In the genomic region with DNA sequence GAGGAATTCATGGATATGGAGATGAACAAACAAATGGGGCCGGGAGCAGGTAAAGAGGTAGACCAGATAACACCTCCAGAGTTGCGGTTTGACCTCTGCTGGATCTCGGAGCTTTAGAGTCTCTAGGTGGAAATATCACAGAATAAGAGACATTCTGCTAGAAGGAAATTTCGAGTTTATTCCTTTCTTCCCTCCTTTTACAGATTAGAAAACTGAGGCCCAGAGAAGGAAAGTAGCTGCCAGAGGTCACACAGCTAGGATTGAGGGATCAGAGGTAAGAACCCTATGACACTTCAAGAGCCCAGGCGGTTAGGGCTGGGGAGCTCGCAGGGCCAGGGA, we compare ENCODE assay signal across 11 cellular contexts. TPM values are rescaled to one million over a fixed set of nuclear protein-coding genes. Genes with fewer than 3 reads are reported as not detected.
A peak's percentile ranks its signal among the peaks of the same experiment; 100 is the strongest.
DNase-seq lines count a peak whose midpoint lies in the region; ATAC-seq, FAIRE-seq and TF ChIP-seq lines count a peak whose summit lies in the region.
"Had no signal": no experiment of that assay in that cellular context is flagged by ENCODE, and none has a peak within 500 bp of the region (broad histone marks: within the 10 kb centered on the region; RNA-seq: fewer than 3 reads in every experiment).

No MANE protein-coding gene starts in this region.

- no peak overlapping the region for H3K4me3 Mint-ChIP-seq in osteocyte (ENCODE audit: unreplicated experiment)

- H3K9me3 ChIP-seq in cardiac muscle cell (ENCODE audit: low read depth) = no peaks in the 10 kb centered on the region
- no peaks in the 10 kb centered on the region for H3K9me3 ChIP-seq in esophagus muscularis mucosa
- H3K9me3 ChIP-seq in upper lobe of left lung = no peaks in the 10 kb centered on the region
- H3K9me3 ChIP-seq in small intestine (ENCODE audit: control insufficient read depth, low read depth) = no peaks in the 10 kb centered on the region

- intact Hi-C loops in cardiac septum (cut with DNase I) (no loop called here), esophagus muscularis mucosa (cut with DNase I) (no loop called here)

- no peaks in the 10 kb centered on the region for H3K9me3 Mint-ChIP-seq in osteocyte (ENCODE audit: unreplicated experiment)

- H3K4me1 ChIP-seq in cardiac muscle cell (ENCODE audit: low read depth) = peaks cover 50% of the 10 kb centered on the region
- H3K4me1 ChIP-seq in esophagus muscularis mucosa = peaks cover 24 to 85% (median 65%) of the 10 kb centered on the region in 4 donors
- H3K4me1 ChIP-seq in upper lobe of left lung = peaks cover 20 to 36% (median 28%) of the 10 kb centered on the region in 4 donors
- peaks cover 0 to 6% of the 10 kb centered on the region in 2 donors for H3K4me1 ChIP-seq in small intestine (ENCODE audit: control insufficient read depth in 2 of 2, insufficient read depth in 1 of 2, low read depth in 1 of 2, low read length in 1 of 2)

- DNase-seq in cardiac muscle cell (ENCODE audit: low read depth in 1 of 2, low spot score in 1 of 2) (no peak), cardiac septum (ENCODE audit: low spot score) (no peak), esophagus muscularis mucosa (ENCODE audit: extremely low spot score) (no peak), osteocyte (ENCODE audit: extremely low spot score, unreplicated experiment) (no peak), upper lobe of left lung (no peak), SW480 (ENCODE audit: low spot score) (no peak), small intestine (no peak), NCI-H128 (lab: John Stamatoyannopoulos, UW; ENCODE audit: unreplicated experiment) (no peak)
- DNase-seq: effector memory CD4-positive, alpha-beta T cell; NCI-H2029 treated with DMSO at 0.1 percent for 48 hours had no signal

- TF ChIP-seq CTCF in cardiac muscle cell (IDR thresholded peaks at IDR 0.05; ENCODE audit: low read depth, low read length) = no peak
- TF ChIP-seq CTCF in esophagus muscularis mucosa (IDR thresholded peaks at IDR 0.05) = no peak
- no peak for TF ChIP-seq CTCF in osteocyte (IDR thresholded peaks at IDR 0.05)
- TF ChIP-seq CTCF in upper lobe of left lung (IDR thresholded peaks at IDR 0.05) = no peak

- peak overlapping the region; percentile 96 for H3K27ac ChIP-seq in cardiac muscle cell
- H3K27ac ChIP-seq in esophagus muscularis mucosa (replicated peaks in 1 of 4) = peak overlapping the region; percentile 81 to 89 (median 86)
- H3K27ac ChIP-seq in upper lobe of left lung = peak overlapping the region in 3 of 4 donors; percentile 4 to 77 (median 31)
- peak overlapping the region in 1 of 2 donors; percentile 57 for H3K27ac ChIP-seq in small intestine (ENCODE audit: low read depth in 1 of 2, low read length in 1 of 2)

- ATAC-seq in upper lobe of left lung (ENCODE audit: low FRiP score in 2 of 2) = no peak

- FAIRE-seq in small intestine (lab: Jason Lieb, UNC) = no peak
- FAIRE-seq: A204.1 had no signal

- no peaks in the 10 kb centered on the region for H3K27me3 ChIP-seq in cardiac muscle cell
- H3K27me3 ChIP-seq in esophagus muscularis mucosa = no peaks in the 10 kb centered on the region
- H3K27me3 ChIP-seq in upper lobe of left lung = peaks cover 0 to 2% (median 0%) of the 10 kb centered on the region in 4 donors
- peaks cover 0 to 4% of the 10 kb centered on the region in 2 donors for H3K27me3 ChIP-seq in small intestine (ENCODE audit: control insufficient read depth in 2 of 2, insufficient read depth in 2 of 2, low read length in 2 of 2)

- TF ChIP-seq EP300 in esophagus muscularis mucosa (IDR thresholded peaks at IDR 0.05) (no peak), upper lobe of left lung (IDR thresholded peaks at IDR 0.05) (no peak)

- H3K36me3 ChIP-seq in cardiac muscle cell = no peaks in the 10 kb centered on the region
- H3K36me3 ChIP-seq in esophagus muscularis mucosa = no peaks in the 10 kb centered on the region
- H3K36me3 ChIP-seq in upper lobe of left lung = no peaks in the 10 kb centered on the region
- no peaks in the 10 kb centered on the region for H3K36me3 ChIP-seq in small intestine (ENCODE audit: control insufficient read depth in 2 of 2, insufficient read depth in 2 of 2, low read length in 2 of 2)

- peaks cover 98% of the 10 kb centered on the region for H3K4me1 Mint-ChIP-seq in osteocyte (ENCODE audit: unreplicated experiment)

- TF ChIP-seq POLR2A in esophagus muscularis mucosa (IDR thresholded peaks at IDR 0.05; ENCODE audit: low read depth) (no peak), upper lobe of left lung (IDR thresholded peaks at IDR 0.05) (no peak)

- 74% methylated on average over 6 of the region's 6 CpGs for WGBS in esophagus muscularis mucosa
- WGBS in upper lobe of left lung, 2 donors = 89 to 90% methylated on average over 6 of the region's 6 CpGs
- WGBS in small intestine, 3 donors = 74 to 83% (median 78%) methylated on average over 6 of the region's 6 CpGs

- no peaks in the 10 kb centered on the region for H3K27me3 Mint-ChIP-seq in osteocyte (ENCODE audit: unreplicated experiment)

- H3K4me3 ChIP-seq in cardiac muscle cell (no peak overlapping the region), esophagus muscularis mucosa (no peak overlapping the region), upper lobe of left lung (no peak overlapping the region), small intestine (ENCODE audit: low read depth in 1 of 2, low read length in 2 of 2) (no peak overlapping the region)

- H3K36me3 Mint-ChIP-seq in osteocyte (ENCODE audit: unreplicated experiment) = no peaks in the 10 kb centered on the region

- H3K27ac Mint-ChIP-seq in osteocyte (ENCODE audit: unreplicated experiment) = peak overlapping the region; percentile 100

RNA-seq across cellular contexts. Expression of gene COL1A1, which starts 7.7 kb away (rescaled TPM):
- total RNA-seq in cardiac muscle cell (80.6 and 127 TPM in 2 replicates), cardiac septum (142 TPM), esophagus muscularis mucosa (100 to 1,000 TPM in 1 of 4 donors, 10 to 100 TPM in 3; 20.7 to 123 (median 41.5) TPM), osteocyte (25,918 and 28,023 TPM in 2 replicates), upper lobe of left lung (100 to 1,000 TPM in 3 of 6 donors, 10 to 100 TPM in 3; 15.4 to 555 (median 117) TPM)
- polyA plus RNA-seq in cardiac muscle cell (212 and 261 TPM in 2 replicates), small intestine (10 to 100 TPM in 1 of 3 donors, 1 to 10 TPM in 2; 2.2 to 51.6 (median 2.7) TPM)

RNA-seq across cellular contexts. Expression of gene SGCA, which starts 43.3 kb away (rescaled TPM):
- total RNA-seq in cardiac muscle cell = 57.5 and 63.3 TPM in 2 replicates
- 69.9 and 90.6 TPM in 2 replicates for polyA plus RNA-seq in cardiac muscle cell
- total RNA-seq in cardiac septum = 159 TPM
- 100 to 1,000 TPM in 1 of 4 donors, 10 to 100 TPM in 3; 72.7 to 145 (median 82.8) TPM for total RNA-seq in esophagus muscularis mucosa
- total RNA-seq in osteocyte = 12.0 and 13.0 TPM in 2 replicates
- 10 to 100 TPM in 5 of 6 donors, 1 to 10 TPM in 1; 1.6 to 19.7 (median 14.1) TPM for total RNA-seq in upper lobe of left lung
- 1 to 10 TPM in 2 of 3 donors, not detected in 1; 5.0 to 6.2 TPM for polyA plus RNA-seq in small intestine

RNA-seq across cellular contexts. Expression of gene PPP1R9B, which starts 58.6 kb away (rescaled TPM):
- 45.6 and 59.4 TPM in 2 replicates for total RNA-seq in cardiac muscle cell
- polyA plus RNA-seq in cardiac muscle cell = 6.0 and 6.2 TPM in 2 replicates
- total RNA-seq in cardiac septum = 46.1 TPM
- total RNA-seq in esophagus muscularis mucosa = 10 to 100 TPM; 20.2 to 46.3 (median 37.5) TPM
- total RNA-seq in osteocyte = 175 and 176 TPM in 2 replicates
- total RNA-seq in upper lobe of left lung = 100 to 1,000 TPM in 1 of 6 donors, 10 to 100 TPM in 5; 37.5 to 121 (median 74.7) TPM
- polyA plus RNA-seq in small intestine = 10 to 100 TPM; 14.1 to 25.7 (median 17.4) TPM

Comparison
In these comparisons a context has a peak if more than half of its experiments do, and no peak if none do; other contexts are left out.
1. RNA of gene COL1A1, which starts 7.7 kb away (total RNA-seq): 25,918 to 28,023 TPM in osteocyte; 15.4 to 555 TPM in upper lobe of left lung, 142 TPM in cardiac septum (single experiment), 80.6 to 127 TPM in cardiac muscle cell and 20.7 to 123 TPM in esophagus muscularis mucosa; every median in the first group is over 10 times any median in the second.